Comparison of ENCODE assay signal across 14 cellular contexts in the genomic region with DNA sequence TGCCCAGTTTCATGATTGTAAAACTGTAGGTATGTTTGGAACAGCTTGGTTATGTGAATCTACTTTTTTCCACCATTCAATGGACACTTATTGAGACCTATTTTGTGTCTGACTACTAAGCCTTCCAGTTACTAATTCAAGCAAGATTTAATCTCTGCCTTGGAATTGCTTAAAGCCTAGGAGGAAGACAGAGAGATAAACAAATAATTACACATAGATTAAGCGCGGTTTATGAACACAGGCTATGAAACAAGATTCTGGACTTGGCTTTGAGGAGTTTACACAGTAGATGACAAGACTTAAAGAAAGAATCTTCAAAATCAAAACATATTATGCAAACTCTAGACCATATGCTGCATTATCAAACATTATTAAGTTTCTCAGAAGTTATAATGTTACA.
A peak's percentile ranks its signal among the peaks of the same experiment; 100 is the strongest.
DNase-seq lines count a peak whose midpoint lies in the region; ATAC-seq and TF ChIP-seq lines count a peak whose summit lies in the region.
"Had no signal": no experiment of that assay in that cellular context is flagged by ENCODE, and none has a peak within 500 bp of the region (broad histone marks: within the 10 kb centered on the region; RNA-seq: fewer than 3 reads in every experiment).

No MANE protein-coding gene starts in this region.

- in situ Hi-C loops in GM13977 (cut with MboI; ENCODE audit: low pct_unique_long_range_greater_than_20kb, low sequenced_read_pairs, unreplicated experiment) = no loop called here
- in situ Hi-C loops in GM23248 (cut with MboI) = no loop called here

- H3K9me3 ChIP-seq in PC-3 (ENCODE audit: low read length) (no peaks in the 10 kb centered on the region), GM23248 (ENCODE audit: low read depth) (no peaks in the 10 kb centered on the region)
- H3K9me3 ChIP-seq: A549, HAP-1 had no signal

- POLR2A ChIA-PET in PC-3 (lab: Charles Lee; ENCODE audit: unreplicated experiment) = no interaction called here

- H3K27me3 ChIP-seq in PC-3 (ENCODE audit: low read length) (0 out of 2 replicates have a peak, but pooled peaks cover under 1% of the 10 kb centered on the region), GM23248 (replicated peaks; ENCODE audit: insufficient read depth) (no peaks in the 10 kb centered on the region)

- H3K9me2 ChIP-seq in PC-3 (replicated peaks; ENCODE audit: low read length) = no peaks in the 10 kb centered on the region
- H3K9me2 ChIP-seq in GM23248 (ENCODE audit: insufficient read depth) = no peaks in the 10 kb centered on the region

- ATAC-seq in PC-3 (no peak), HG03108 (IDR thresholded peaks at IDR 0.05; ENCODE audit: unreplicated experiment) (no peak)
- ATAC-seq: A549 had no signal

- 47 to 53% methylated on average over 2 of the region's 2 CpGs for WGBS in GM23248 (ENCODE audit: low coverage in 1 of 2, low lambda C conversion rate in 2 of 2, missing lambda C conversion rate in 2 of 2), 2 experiments

- H3K9ac ChIP-seq in PC-3 (ENCODE audit: low read length) (no peak overlapping the region), GM23248 (no peak overlapping the region)

- no peak overlapping the region for H3K27ac ChIP-seq in PC-3 (ENCODE audit: low read length)
- no peak overlapping the region for H3K27ac ChIP-seq in GM23248
- H3K27ac ChIP-seq: A549 had no signal

- no peaks in the 10 kb centered on the region for H3F3A ChIP-seq in PC-3 (ENCODE audit: low read length, unreplicated experiment)
- no peaks in the 10 kb centered on the region for H3F3A ChIP-seq in GM23248 (ENCODE audit: insufficient read depth)

- no peak overlapping the region for H2AFZ ChIP-seq in PC-3 (ENCODE audit: low read length)
- H2AFZ ChIP-seq in GM23248 = no peak overlapping the region

- no TSS peak for BruUV-seq in PC-3 (replicated peaks; lab: Mats Ljungman, UMichigan)

- 0 out of 2 replicates have a peak, but pooled peaks cover 5% of the 10 kb centered on the region for H3K4me1 ChIP-seq in PC-3 (ENCODE audit: insufficient read depth, low read length)
- H3K4me1 ChIP-seq in GM23248 (ENCODE audit: insufficient read depth) = no peaks in the 10 kb centered on the region
- H3K4me1 ChIP-seq: A549 had no signal

- no peaks in the 10 kb centered on the region for H4K20me1 ChIP-seq in PC-3 (ENCODE audit: low read length)
- H4K20me1 ChIP-seq in GM23248 (ENCODE audit: insufficient read depth) = no peaks in the 10 kb centered on the region

- no peaks in the 10 kb centered on the region for H3K79me2 ChIP-seq in PC-3 (ENCODE audit: low read length)
- H3K79me2 ChIP-seq in GM23248 (ENCODE audit: insufficient read depth) = no peaks in the 10 kb centered on the region

- H3K4me2 ChIP-seq in PC-3 (ENCODE audit: low read length) (no peak overlapping the region), GM23248 (ENCODE audit: unreplicated experiment) (no peak overlapping the region)
- H3K4me2 ChIP-seq: A549 had no signal

- TF ChIP-seq CTCF in PC-3 (conservative IDR thresholded peaks at IDR 0.05; ENCODE audit: low read depth, low read length) = no peak
- TF ChIP-seq CTCF in GM13977 (IDR thresholded peaks at IDR 0.05; ENCODE audit: extremely low read depth, insufficient read depth, missing control alignments) = no peak

- H3K36me3 ChIP-seq in PC-3 (ENCODE audit: low read depth, low read length) (no peaks in the 10 kb centered on the region), GM23248 (ENCODE audit: low read depth) (no peaks in the 10 kb centered on the region)
- H3K36me3 ChIP-seq: HAP-1 had no signal

- no peak overlapping the region for H3K4me3 ChIP-seq in PC-3 (ENCODE audit: low read length)
- H3K4me3 ChIP-seq in GM23248 = no peak overlapping the region
- H3K4me3 ChIP-seq: A549, HAP-1 had no signal

- CTCF ChIA-PET in PC-3 (lab: Charles Lee) = no interaction called here

- DNase-seq in H4 (ENCODE audit: low spot score) (peak; percentile 5), PC-3 (peak; percentile 16), iris pigment epithelial cell (ENCODE audit: low read depth) (peak; percentile 7), GM13977 (ENCODE audit: low spot score) (no peak), GM23248 (no peak)
- DNase-seq: AML-193; CD4-positive, alpha-beta memory T cell; DMS153; DMS79; GF-D8; KBM-7 had no signal

- intact Hi-C loops in PC-3 (cut with micrococcal nuclease) = no loop called here

Comparison
In these comparisons a context has a peak if more than half of its experiments do, and no peak if none do; other contexts are left out.
1. DNase-seq: peak in H4 (single experiment), PC-3 (single experiment) and iris pigment epithelial cell (single experiment); none in GM13977 (single experiment) and GM23248 (single experiment).